Comparison of ENCODE assay signal across 1 cellular context in the genomic region with DNA sequence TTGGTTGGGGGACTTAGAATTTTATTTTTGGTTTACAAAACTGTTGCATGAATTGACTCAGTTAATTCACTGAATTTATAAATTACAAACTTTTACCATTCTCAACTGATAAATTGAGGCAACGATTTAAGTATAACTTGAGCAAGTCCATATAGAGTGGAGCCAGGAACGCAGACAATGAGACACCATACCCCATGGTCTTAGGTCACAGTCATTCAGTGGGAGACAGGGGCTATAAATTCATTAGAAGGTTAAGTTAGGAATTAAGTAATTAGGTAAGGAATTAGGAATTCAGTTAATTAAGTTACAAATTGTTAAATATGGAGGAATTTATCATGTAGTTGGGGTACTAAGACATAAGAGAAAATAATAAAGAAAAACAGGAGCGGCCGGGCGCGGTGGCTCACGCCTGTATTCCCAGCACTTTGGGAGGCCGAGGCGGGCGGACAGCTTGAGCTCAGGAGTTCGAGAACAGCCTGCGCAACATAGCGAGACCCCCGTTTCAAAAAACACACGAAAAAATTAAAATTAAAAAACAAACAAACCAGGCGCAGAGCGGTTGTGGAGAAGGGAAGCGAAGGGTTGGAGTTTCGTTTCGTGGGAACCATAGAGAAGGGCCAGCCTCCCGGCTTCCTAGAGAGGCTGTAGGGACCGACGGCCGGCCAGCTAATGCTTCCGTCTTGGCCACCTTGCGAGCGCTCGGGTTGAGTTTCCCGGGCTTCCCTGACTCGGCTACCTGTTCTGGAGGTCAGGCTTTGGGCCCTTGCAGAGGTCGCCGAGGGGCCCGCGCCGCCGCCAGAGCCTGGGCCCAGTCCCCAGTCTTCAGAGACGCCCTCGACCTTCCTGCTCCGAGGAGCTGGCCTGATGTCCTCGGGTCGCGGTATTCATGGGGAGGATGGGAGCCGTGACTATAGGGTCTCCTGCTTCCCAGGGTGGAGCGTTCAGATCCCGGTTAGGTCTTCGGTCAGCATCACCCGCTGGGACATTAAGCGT.
TF ChIP-seq lines count a peak whose summit lies in the region.

A gene (plus strand): TSS at position 645 of the 993 bp plus-strand sequence. CDS start 858 bp downstream, outside the sequence.

TF ChIP-seq in K562, 482 proteins besides CTCF, POLR2A, EP300 and RAD21 (continued from another document and continues in another):
- TF ChIP-seq, protein P1, sequence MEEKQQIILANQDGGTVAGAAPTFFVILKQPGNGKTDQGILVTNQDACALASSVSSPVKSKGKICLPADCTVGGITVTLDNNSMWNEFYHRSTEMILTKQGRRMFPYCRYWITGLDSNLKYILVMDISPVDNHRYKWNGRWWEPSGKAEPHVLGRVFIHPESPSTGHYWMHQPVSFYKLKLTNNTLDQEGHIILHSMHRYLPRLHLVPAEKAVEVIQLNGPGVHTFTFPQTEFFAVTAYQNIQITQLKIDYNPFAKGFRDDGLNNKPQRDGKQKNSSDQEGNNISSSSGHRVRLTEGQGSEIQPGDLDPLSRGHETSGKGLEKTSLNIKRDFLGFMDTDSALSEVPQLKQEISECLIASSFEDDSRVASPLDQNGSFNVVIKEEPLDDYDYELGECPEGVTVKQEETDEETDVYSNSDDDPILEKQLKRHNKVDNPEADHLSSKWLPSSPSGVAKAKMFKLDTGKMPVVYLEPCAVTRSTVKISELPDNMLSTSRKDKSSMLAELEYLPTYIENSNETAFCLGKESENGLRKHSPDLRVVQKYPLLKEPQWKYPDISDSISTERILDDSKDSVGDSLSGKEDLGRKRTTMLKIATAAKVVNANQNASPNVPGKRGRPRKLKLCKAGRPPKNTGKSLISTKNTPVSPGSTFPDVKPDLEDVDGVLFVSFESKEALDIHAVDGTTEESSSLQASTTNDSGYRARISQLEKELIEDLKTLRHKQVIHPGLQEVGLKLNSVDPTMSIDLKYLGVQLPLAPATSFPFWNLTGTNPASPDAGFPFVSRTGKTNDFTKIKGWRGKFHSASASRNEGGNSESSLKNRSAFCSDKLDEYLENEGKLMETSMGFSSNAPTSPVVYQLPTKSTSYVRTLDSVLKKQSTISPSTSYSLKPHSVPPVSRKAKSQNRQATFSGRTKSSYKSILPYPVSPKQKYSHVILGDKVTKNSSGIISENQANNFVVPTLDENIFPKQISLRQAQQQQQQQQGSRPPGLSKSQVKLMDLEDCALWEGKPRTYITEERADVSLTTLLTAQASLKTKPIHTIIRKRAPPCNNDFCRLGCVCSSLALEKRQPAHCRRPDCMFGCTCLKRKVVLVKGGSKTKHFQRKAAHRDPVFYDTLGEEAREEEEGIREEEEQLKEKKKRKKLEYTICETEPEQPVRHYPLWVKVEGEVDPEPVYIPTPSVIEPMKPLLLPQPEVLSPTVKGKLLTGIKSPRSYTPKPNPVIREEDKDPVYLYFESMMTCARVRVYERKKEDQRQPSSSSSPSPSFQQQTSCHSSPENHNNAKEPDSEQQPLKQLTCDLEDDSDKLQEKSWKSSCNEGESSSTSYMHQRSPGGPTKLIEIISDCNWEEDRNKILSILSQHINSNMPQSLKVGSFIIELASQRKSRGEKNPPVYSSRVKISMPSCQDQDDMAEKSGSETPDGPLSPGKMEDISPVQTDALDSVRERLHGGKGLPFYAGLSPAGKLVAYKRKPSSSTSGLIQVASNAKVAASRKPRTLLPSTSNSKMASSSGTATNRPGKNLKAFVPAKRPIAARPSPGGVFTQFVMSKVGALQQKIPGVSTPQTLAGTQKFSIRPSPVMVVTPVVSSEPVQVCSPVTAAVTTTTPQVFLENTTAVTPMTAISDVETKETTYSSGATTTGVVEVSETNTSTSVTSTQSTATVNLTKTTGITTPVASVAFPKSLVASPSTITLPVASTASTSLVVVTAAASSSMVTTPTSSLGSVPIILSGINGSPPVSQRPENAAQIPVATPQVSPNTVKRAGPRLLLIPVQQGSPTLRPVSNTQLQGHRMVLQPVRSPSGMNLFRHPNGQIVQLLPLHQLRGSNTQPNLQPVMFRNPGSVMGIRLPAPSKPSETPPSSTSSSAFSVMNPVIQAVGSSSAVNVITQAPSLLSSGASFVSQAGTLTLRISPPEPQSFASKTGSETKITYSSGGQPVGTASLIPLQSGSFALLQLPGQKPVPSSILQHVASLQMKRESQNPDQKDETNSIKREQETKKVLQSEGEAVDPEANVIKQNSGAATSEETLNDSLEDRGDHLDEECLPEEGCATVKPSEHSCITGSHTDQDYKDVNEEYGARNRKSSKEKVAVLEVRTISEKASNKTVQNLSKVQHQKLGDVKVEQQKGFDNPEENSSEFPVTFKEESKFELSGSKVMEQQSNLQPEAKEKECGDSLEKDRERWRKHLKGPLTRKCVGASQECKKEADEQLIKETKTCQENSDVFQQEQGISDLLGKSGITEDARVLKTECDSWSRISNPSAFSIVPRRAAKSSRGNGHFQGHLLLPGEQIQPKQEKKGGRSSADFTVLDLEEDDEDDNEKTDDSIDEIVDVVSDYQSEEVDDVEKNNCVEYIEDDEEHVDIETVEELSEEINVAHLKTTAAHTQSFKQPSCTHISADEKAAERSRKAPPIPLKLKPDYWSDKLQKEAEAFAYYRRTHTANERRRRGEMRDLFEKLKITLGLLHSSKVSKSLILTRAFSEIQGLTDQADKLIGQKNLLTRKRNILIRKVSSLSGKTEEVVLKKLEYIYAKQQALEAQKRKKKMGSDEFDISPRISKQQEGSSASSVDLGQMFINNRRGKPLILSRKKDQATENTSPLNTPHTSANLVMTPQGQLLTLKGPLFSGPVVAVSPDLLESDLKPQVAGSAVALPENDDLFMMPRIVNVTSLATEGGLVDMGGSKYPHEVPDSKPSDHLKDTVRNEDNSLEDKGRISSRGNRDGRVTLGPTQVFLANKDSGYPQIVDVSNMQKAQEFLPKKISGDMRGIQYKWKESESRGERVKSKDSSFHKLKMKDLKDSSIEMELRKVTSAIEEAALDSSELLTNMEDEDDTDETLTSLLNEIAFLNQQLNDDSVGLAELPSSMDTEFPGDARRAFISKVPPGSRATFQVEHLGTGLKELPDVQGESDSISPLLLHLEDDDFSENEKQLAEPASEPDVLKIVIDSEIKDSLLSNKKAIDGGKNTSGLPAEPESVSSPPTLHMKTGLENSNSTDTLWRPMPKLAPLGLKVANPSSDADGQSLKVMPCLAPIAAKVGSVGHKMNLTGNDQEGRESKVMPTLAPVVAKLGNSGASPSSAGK (IDR thresholded peaks at IDR 0.05) = peak; percentile 50
- TF ChIP-seq FOXK2 (conservative IDR thresholded peaks at IDR 0.05 in 1 of 2, IDR thresholded peaks at IDR 0.05 in 1 of 2; ENCODE audit: low read depth in 2 of 2) (peak; percentile 51 to 58; a peak in 1 of 4 replicates), ZFX (CRISPR knock-in tag; IDR thresholded peaks at IDR 0.05) (peak; percentile 97), TBL1XR1 (IDR thresholded peaks at IDR 0.05; ENCODE audit: low read length in 2 of 2) (no peak), NFIC (IDR thresholded peaks at IDR 0.05) (peak; percentile 29; the same call in 1 of the 2 replicates), PHF20 (IDR thresholded peaks at IDR 0.05; ENCODE audit: partially characterized antibody) (peak; percentile 92), DPF2 (IDR thresholded peaks at IDR 0.05) (no peak), ARID1B (IDR thresholded peaks at IDR 0.05) (0 out of 2 replicates have a peak, but pooled peaks have one; percentile 33), ETV5 (CRISPR knock-in tag; IDR thresholded peaks at IDR 0.05; ENCODE audit: low read depth) (peak; percentile 20; the same call in 1 of the 2 replicates), KAT7 (CRISPR knock-in tag; IDR thresholded peaks at IDR 0.05; ENCODE audit: borderline replicate concordance) (0 out of 2 replicates have a peak, but pooled peaks have one; percentile 57), TBP (optimal IDR thresholded peaks at IDR 0.05; ENCODE audit: low read depth, low read length) (peak; percentile 74), BRD9 (IDR thresholded peaks at IDR 0.05; ENCODE audit: low read depth, partially characterized antibody) (peak; percentile 71), NFE2L1 (tag; IDR thresholded peaks at IDR 0.05; ENCODE audit: borderline replicate concordance, low read depth) (0 out of 2 replicates have a peak, but pooled peaks have one; percentile 8), POLR2G (IDR thresholded peaks at IDR 0.05; ENCODE audit: low read depth, low read length) (peak; percentile 92), HOXB6 (CRISPR knock-in tag; IDR thresholded peaks at IDR 0.05; ENCODE audit: borderline replicate concordance) (no peak), NR2C1 (IDR thresholded peaks at IDR 0.05) (peak; percentile 76), NR2C1 (tag; IDR thresholded peaks at IDR 0.05) (peak; percentile 82), BHLHE40 (IDR thresholded peaks at IDR 0.05; ENCODE audit: low read length) (peak; percentile 26; the same call in 1 of the 2 replicates), SNIP1 (IDR thresholded peaks at IDR 0.05; ENCODE audit: low read depth) (peak; percentile 88), GTF2A2 (tag; IDR thresholded peaks at IDR 0.05) (peak; percentile 35; the same call in 1 of the 2 replicates)
- TF ChIP-seq, protein P2, sequence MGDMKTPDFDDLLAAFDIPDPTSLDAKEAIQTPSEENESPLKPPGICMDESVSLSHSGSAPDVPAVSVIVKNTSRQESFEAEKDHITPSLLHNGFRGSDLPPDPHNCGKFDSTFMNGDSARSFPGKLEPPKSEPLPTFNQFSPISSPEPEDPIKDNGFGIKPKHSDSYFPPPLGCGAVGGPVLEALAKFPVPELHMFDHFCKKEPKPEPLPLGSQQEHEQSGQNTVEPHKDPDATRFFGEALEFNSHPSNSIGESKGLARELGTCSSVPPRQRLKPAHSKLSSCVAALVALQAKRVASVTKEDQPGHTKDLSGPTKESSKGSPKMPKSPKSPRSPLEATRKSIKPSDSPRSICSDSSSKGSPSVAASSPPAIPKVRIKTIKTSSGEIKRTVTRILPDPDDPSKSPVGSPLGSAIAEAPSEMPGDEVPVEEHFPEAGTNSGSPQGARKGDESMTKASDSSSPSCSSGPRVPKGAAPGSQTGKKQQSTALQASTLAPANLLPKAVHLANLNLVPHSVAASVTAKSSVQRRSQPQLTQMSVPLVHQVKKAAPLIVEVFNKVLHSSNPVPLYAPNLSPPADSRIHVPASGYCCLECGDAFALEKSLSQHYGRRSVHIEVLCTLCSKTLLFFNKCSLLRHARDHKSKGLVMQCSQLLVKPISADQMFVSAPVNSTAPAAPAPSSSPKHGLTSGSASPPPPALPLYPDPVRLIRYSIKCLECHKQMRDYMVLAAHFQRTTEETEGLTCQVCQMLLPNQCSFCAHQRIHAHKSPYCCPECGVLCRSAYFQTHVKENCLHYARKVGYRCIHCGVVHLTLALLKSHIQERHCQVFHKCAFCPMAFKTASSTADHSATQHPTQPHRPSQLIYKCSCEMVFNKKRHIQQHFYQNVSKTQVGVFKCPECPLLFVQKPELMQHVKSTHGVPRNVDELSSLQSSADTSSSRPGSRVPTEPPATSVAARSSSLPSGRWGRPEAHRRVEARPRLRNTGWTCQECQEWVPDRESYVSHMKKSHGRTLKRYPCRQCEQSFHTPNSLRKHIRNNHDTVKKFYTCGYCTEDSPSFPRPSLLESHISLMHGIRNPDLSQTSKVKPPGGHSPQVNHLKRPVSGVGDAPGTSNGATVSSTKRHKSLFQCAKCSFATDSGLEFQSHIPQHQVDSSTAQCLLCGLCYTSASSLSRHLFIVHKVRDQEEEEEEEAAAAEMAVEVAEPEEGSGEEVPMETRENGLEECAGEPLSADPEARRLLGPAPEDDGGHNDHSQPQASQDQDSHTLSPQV (IDR thresholded peaks at IDR 0.05) = no peak
- TF ChIP-seq, protein P3, sequence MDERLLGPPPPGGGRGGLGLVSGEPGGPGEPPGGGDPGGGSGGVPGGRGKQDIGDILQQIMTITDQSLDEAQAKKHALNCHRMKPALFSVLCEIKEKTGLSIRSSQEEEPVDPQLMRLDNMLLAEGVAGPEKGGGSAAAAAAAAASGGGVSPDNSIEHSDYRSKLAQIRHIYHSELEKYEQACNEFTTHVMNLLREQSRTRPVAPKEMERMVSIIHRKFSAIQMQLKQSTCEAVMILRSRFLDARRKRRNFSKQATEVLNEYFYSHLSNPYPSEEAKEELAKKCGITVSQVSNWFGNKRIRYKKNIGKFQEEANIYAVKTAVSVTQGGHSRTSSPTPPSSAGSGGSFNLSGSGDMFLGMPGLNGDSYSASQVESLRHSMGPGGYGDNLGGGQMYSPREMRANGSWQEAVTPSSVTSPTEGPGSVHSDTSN (CRISPR knock-in tag; IDR thresholded peaks at IDR 0.05; ENCODE audit: low read depth) = no peak
- TF ChIP-seq, protein P3 (tag; conservative IDR thresholded peaks at IDR 0.05; ENCODE audit: low read depth) = no peak
- TF ChIP-seq, protein P4, sequence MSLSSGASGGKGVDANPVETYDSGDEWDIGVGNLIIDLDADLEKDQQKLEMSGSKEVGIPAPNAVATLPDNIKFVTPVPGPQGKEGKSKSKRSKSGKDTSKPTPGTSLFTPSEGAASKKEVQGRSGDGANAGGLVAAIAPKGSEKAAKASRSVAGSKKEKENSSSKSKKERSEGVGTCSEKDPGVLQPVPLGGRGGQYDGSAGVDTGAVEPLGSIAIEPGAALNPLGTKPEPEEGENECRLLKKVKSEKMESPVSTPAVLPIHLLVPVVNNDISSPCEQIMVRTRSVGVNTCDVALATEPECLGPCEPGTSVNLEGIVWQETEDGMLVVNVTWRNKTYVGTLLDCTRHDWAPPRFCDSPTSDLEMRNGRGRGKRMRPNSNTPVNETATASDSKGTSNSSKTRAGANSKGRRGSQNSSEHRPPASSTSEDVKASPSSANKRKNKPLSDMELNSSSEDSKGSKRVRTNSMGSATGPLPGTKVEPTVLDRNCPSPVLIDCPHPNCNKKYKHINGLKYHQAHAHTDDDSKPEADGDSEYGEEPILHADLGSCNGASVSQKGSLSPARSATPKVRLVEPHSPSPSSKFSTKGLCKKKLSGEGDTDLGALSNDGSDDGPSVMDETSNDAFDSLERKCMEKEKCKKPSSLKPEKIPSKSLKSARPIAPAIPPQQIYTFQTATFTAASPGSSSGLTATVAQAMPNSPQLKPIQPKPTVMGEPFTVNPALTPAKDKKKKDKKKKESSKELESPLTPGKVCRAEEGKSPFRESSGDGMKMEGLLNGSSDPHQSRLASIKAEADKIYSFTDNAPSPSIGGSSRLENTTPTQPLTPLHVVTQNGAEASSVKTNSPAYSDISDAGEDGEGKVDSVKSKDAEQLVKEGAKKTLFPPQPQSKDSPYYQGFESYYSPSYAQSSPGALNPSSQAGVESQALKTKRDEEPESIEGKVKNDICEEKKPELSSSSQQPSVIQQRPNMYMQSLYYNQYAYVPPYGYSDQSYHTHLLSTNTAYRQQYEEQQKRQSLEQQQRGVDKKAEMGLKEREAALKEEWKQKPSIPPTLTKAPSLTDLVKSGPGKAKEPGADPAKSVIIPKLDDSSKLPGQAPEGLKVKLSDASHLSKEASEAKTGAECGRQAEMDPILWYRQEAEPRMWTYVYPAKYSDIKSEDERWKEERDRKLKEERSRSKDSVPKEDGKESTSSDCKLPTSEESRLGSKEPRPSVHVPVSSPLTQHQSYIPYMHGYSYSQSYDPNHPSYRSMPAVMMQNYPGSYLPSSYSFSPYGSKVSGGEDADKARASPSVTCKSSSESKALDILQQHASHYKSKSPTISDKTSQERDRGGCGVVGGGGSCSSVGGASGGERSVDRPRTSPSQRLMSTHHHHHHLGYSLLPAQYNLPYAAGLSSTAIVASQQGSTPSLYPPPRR (CRISPR knock-in tag; IDR thresholded peaks at IDR 0.05; ENCODE audit: borderline replicate concordance) = no peak
